13 cellular contexts compared by ENCODE assay signal in genomic region chrX:51851507-51852085, GRCh38. TPM values are rescaled to one million over a fixed set of nuclear protein-coding genes. Genes with fewer than 3 reads are reported as not detected.
DNase-seq lines count a peak whose midpoint lies in the region; ATAC-seq, FAIRE-seq and TF ChIP-seq lines count a peak whose summit lies in the region.
"Had no signal": no experiment of that assay in that cellular context is flagged by ENCODE, and none has a peak within 500 bp of the region (broad histone marks: within the 10 kb centered on the region; RNA-seq: fewer than 3 reads in every experiment).

No MANE protein-coding gene starts in this region.

- peak; percentile 5 for FAIRE-seq in keratinocyte (lab: Jason Lieb, UNC)

- H3K9ac ChIP-seq in KMS-11, result no peak overlapping the region
- H3K9ac ChIP-seq in keratinocyte (ENCODE audit: control insufficient read depth, extremely low read depth, insufficient read depth, low read length), result no peak overlapping the region

- H4K20me1 ChIP-seq in KMS-11 (ENCODE audit: insufficient read depth), result no peaks in the 10 kb centered on the region
- no peaks in the 10 kb centered on the region for H4K20me1 ChIP-seq in keratinocyte (ENCODE audit: control insufficient read depth, extremely low read depth, insufficient read depth, low read length)

- TF ChIP-seq CTCF in KMS-11 (conservative IDR thresholded peaks at IDR 0.05; ENCODE audit: low read depth, low read length), result no peak
- TF ChIP-seq CTCF in keratinocyte (optimal IDR thresholded peaks at IDR 0.05 in 1 of 3, IDR thresholded peaks at IDR 0.05 in 1 of 3, conservative IDR thresholded peaks at IDR 0.05 in 1 of 3; ENCODE audit: extremely low read depth in 1 of 3, insufficient read depth in 2 of 3, low read length in 3 of 3), result no peak
- TF ChIP-seq CTCF in dorsolateral prefrontal cortex (IDR thresholded peaks at IDR 0.05 in 54 of 56, conservative IDR thresholded peaks at IDR 0.05 in 2 of 56; ENCODE audit: low read depth in 1 of 56, partially characterized antibody in 56 of 56), result no peak

- no peak overlapping the region for H2AFZ ChIP-seq in KMS-11 (ENCODE audit: low read depth)
- no peak overlapping the region for H2AFZ ChIP-seq in keratinocyte (ENCODE audit: control insufficient read depth, low read length)

- ATAC-seq in GM18909 (IDR thresholded peaks at IDR 0.05; ENCODE audit: poor library complexity, unreplicated experiment) (peak; percentile 68), HG02642 (IDR thresholded peaks at IDR 0.05; ENCODE audit: poor library complexity, unreplicated experiment) (peak; percentile 73)

- peaks cover 2% of the 10 kb centered on the region for H3K9me3 ChIP-seq in keratinocyte (ENCODE audit: control insufficient read depth, low read depth, low read length)

- POLR2A ChIA-PET in HEK293T (lab: Yijun Ruan, JAX), result no interaction called here

- no peaks in the 10 kb centered on the region for H3K9me1 ChIP-seq in keratinocyte (ENCODE audit: control insufficient read depth, extremely low read depth, insufficient read depth, low read length)

- H3K79me2 ChIP-seq in KMS-11 (ENCODE audit: insufficient read depth, low read depth) (no peaks in the 10 kb centered on the region), keratinocyte (ENCODE audit: control insufficient read depth, insufficient read depth, low read length) (peaks cover 2% of the 10 kb centered on the region)

- H3K36me3 ChIP-seq in KMS-11 (ENCODE audit: insufficient read depth), result no peaks in the 10 kb centered on the region
- no peaks in the 10 kb centered on the region for H3K36me3 ChIP-seq in keratinocyte (ENCODE audit: control insufficient read depth in 2 of 2, extremely low read depth in 1 of 2, insufficient read depth in 2 of 2, low read length in 2 of 2)

- dilution Hi-C loops in keratinocyte (cut with MboI; ENCODE audit: extremely low pct_ligation_motif_present, low sequenced_read_pairs), result no loop called here

- H3K27ac ChIP-seq in KMS-11, result no peak overlapping the region
- peak overlapping the region; percentile 51 for H3K27ac ChIP-seq in keratinocyte (ENCODE audit: control insufficient read depth, insufficient read depth, low read length)
- no peak overlapping the region for H3K27ac ChIP-seq in dorsolateral prefrontal cortex

- CTCF ChIA-PET in HEK293T (lab: Yijun Ruan, JAX), result no interaction called here

- H3K27me3 ChIP-seq in KMS-11 (ENCODE audit: insufficient read depth, low read depth) (no peaks in the 10 kb centered on the region), keratinocyte (ENCODE audit: control insufficient read depth, extremely low read depth, insufficient read depth, low read length) (no peaks in the 10 kb centered on the region), dorsolateral prefrontal cortex (peaks cover 0 to 56% (median 16%) of the 10 kb centered on the region in 45 donors)

- H3K4me2 ChIP-seq in KMS-11 (peak overlapping the region; percentile 21; the same call in 1 of the 2 replicates), keratinocyte (ENCODE audit: control insufficient read depth, extremely low read depth, insufficient read depth, low read depth, low read length) (no peak overlapping the region)

- intact Hi-C loops in dorsolateral prefrontal cortex (cut with DNase I), result no loop called here

- H3K4me3 ChIP-seq in KMS-11 (IDR thresholded peaks at IDR 0.05; ENCODE audit: insufficient read depth, low read depth, low read length) (no peak overlapping the region), keratinocyte (ENCODE audit: control insufficient read depth in 2 of 3, extremely low read depth in 1 of 3, insufficient read depth in 2 of 3, low read depth in 1 of 3, low read length in 3 of 3) (no peak overlapping the region), dorsolateral prefrontal cortex (no peak overlapping the region)

- DNase-seq in keratinocyte (ENCODE audit: low read depth, low spot score), result peak; percentile 11
- no peak for DNase-seq in iPS-NIHi11 (ENCODE audit: low spot score)
- no peak for DNase-seq in dorsolateral prefrontal cortex
- no peak for DNase-seq in HEK293T (ENCODE audit: extremely low spot score)
- DNase-seq: activated CD4-positive, alpha-beta T cell treated with anti-CD3 and anti-CD28 coated beads, Interleukin-2, amount 50 U/mL, for 4 hours; CD4-positive, alpha-beta memory T cell; Kasumi-1; kidney glomerular epithelial cell; stimulated activated CD4-positive, alpha-beta T cell treated with anti-CD3 and anti-CD28 coated beads, Interleukin-4, amount 100 ng/mL, for 24 hours; T-helper 1 cell had no signal

- peaks cover 17% of the 10 kb centered on the region for H3K4me1 ChIP-seq in KMS-11 (ENCODE audit: low read depth, poor library complexity, severe bottlenecking)
- no peaks in the 10 kb centered on the region for H3K4me1 ChIP-seq in keratinocyte (ENCODE audit: control insufficient read depth, extremely low read depth, insufficient read depth, low read length)

TF ChIP-seq in HEK293T, 16 proteins besides CTCF, POLR2A, EP300 and RAD21:
- TF ChIP-seq FOXM1 (IDR thresholded peaks at IDR 0.05; ENCODE audit: borderline replicate concordance) (no peak), ELF4 (IDR thresholded peaks at IDR 0.05) (no peak), FOXK2 (IDR thresholded peaks at IDR 0.05) (no peak), PKNOX1 (IDR thresholded peaks at IDR 0.05) (no peak), HDGF (IDR thresholded peaks at IDR 0.05; ENCODE audit: borderline replicate concordance) (no peak), ARNT (IDR thresholded peaks at IDR 0.05) (no peak), FOXA1 (IDR thresholded peaks at IDR 0.05) (no peak), CTBP1 (IDR thresholded peaks at IDR 0.05; ENCODE audit: borderline replicate concordance) (no peak)

RNA-seq across cellular contexts. Expression of gene MAGED1, which starts 41.8 kb away (rescaled TPM):
- 49.4 to 136 TPM (median 74.8 TPM) in 3 replicates for polyA plus RNA-seq in keratinocyte
- polyA plus RNA-seq in keratinocyte (2011; ENCODE audit: low read depth), result 19.1 TPM
- polyA plus RNA-seq in keratinocyte (2011; cell fraction: cytosol; rRNA removed), result 73.1 and 80.4 TPM in 2 replicates
- polyA plus RNA-seq in keratinocyte (2011; cell fraction: nucleus; rRNA removed), result 126 and 173 TPM in 2 replicates
- 46.0 and 109 TPM in 2 replicates for polyA plus RNA-seq in keratinocyte (2012; ENCODE audit: low replicate concordance)
- polyA minus RNA-seq in keratinocyte, result 69.3 to 149 TPM (median 73.7 TPM) in 3 replicates
- polyA minus RNA-seq in keratinocyte (2011; cell fraction: cytosol; rRNA and poly(A)+ RNA removed), result 60.0 TPM
- 57.8 and 137 TPM in 2 replicates for polyA minus RNA-seq in keratinocyte (2011; cell fraction: nucleus; rRNA and poly(A)+ RNA removed)
- total RNA-seq in dorsolateral prefrontal cortex, result 100 to 1,000 TPM in 115 of 120 experiments, 10 to 100 TPM in 5; 88.5 to 229 (median 170) TPM
